In the genomic region with DNA sequence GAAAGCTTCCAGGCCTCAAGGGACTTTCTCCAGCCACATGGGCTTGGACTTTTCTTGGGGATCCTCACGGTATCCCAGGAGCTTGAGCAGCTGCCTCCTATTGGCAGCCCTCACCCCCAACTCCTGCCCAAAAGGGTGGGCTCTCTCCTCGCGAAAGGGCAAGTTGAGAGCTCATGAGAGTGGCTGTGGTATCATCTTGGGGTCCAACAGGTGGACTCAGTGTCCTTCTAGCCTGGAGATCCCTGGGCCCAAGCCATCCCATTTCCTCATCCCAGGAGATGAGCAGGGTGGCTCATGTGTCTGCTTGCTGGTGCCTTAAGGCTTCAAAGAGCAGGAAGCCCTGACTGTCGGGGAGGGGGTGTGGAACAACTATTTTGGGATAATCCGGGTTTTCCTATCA, we compare ENCODE assay signal across 26 cellular contexts. TPM values are rescaled to one million over a fixed set of nuclear protein-coding genes. Genes with fewer than 3 reads are reported as not detected.
"Had no signal": no experiment of that assay in that cellular context is flagged by ENCODE, and none has a peak within 500 bp of the region (broad histone marks: within the 10 kb centered on the region; RNA-seq: fewer than 3 reads in every experiment).

No MANE protein-coding gene starts in this region.

- H3K4me3 Mint-ChIP-seq: activated B cell treated with CpG ODN at 0.5 μM for 24 hours; activated CD8-positive, alpha-beta T cell treated with anti-CD3 and anti-CD28 coated beads for 36 hours; activated naive CD8-positive, alpha-beta T cell treated with anti-CD3 and anti-CD28 coated beads, Interleukin-2, amount 50 U/mL, for 24 hours; activated T-cell treated with anti-CD3 and anti-CD28 coated beads, Interleukin-2, amount 50 U/mL, for 72 hours; brain; T-helper 17 cell had no signal

- FAIRE-seq: TTC549 had no signal

- H3K9me3 Mint-ChIP-seq: activated B cell treated with CpG ODN at 0.5 μM for 24 hours; activated CD8-positive, alpha-beta T cell treated with anti-CD3 and anti-CD28 coated beads for 36 hours; activated naive CD4-positive, alpha-beta T cell treated with anti-CD3 and anti-CD28 coated beads, Interleukin-2, amount 50 U/mL, for 72 hours; activated naive CD8-positive, alpha-beta T cell treated with anti-CD3 and anti-CD28 coated beads, Interleukin-2, amount 50 U/mL, for 24 hours; activated T-cell treated with anti-CD3 and anti-CD28 coated beads, Interleukin-2, amount 50 U/mL, for 72 hours; activated T-helper 2 cell treated with anti-CD3 and anti-CD28 coated beads, Interferon-gamma antibody, Interleukin-2, Interleukin-4, amounts not matched to agents 10 μg/mL and 5 μg/mL and 100 μg/mL, durations not matched to agents 14 hours and 24 hours and 36 hours had no signal

- H3K36me3 Mint-ChIP-seq: activated naive CD4-positive, alpha-beta T cell treated with anti-CD3 and anti-CD28 coated beads, Interleukin-2, amount 50 U/mL, for 72 hours; brain had no signal

- H3K27ac ChIP-seq: ascending aorta, Peyer's patch, RWPE1 had no signal

- H3K27ac Mint-ChIP-seq: activated B cell treated with CpG ODN at 0.5 μM for 24 hours; activated CD8-positive, alpha-beta T cell treated with anti-CD3 and anti-CD28 coated beads for 36 hours; activated naive CD4-positive, alpha-beta T cell treated with anti-CD3 and anti-CD28 coated beads, Interleukin-2, amount 50 U/mL, for 72 hours; activated naive CD8-positive, alpha-beta T cell treated with anti-CD3 and anti-CD28 coated beads, Interleukin-2, amount 50 U/mL, for 24 hours; activated T-cell treated with anti-CD3 and anti-CD28 coated beads, Interleukin-2, amount 50 U/mL, for 72 hours; activated T-helper 2 cell treated with anti-CD3 and anti-CD28 coated beads, Interferon-gamma antibody, Interleukin-2, Interleukin-4, amounts not matched to agents 10 μg/mL and 5 μg/mL and 100 μg/mL, durations not matched to agents 14 hours and 24 hours and 36 hours; brain; T-helper 17 cell had no signal

- H3K9me3 ChIP-seq: ascending aorta, MG63, Peyer's patch had no signal

- H3K4me1 ChIP-seq: ascending aorta, Peyer's patch had no signal

- DNase-seq: activated B cell treated with CpG ODN at 0.5 μM for 24 hours; activated CD8-positive, alpha-beta memory T cell treated with anti-CD3 and anti-CD28 coated beads, Interleukin-2, amount 50 U/mL, for 4 hours; activated CD8-positive, alpha-beta T cell treated with anti-CD3 and anti-CD28 coated beads for 36 hours; activated naive CD4-positive, alpha-beta T cell; activated naive CD8-positive, alpha-beta T cell treated with anti-CD3 and anti-CD28 coated beads, Interleukin-2, amount 50 U/mL, for 24 hours; activated T-cell treated with anti-CD3 and anti-CD28 coated beads, Interleukin-2, amount 50 U/mL, for 72 hours; amniotic stem cell; MG63; MV-4-11; NCI-H1092 treated with DMSO at 0.1 percent for 48 hours; NCI-H1417 treated with DMSO at 0.1 percent for 48 hours; NCI-H187; NCI-H2081 treated with DMSO at 0.1 percent for 48 hours; NCI-H446; NCI-H524; SHP77 treated with DMSO at 0.1 percent for 48 hours; T-helper 17 cell; T-helper 9 cell had no signal

- H3K27me3 ChIP-seq: ascending aorta, MG63, Peyer's patch had no signal

- H3K36me3 ChIP-seq: ascending aorta, MG63, Peyer's patch had no signal

- H3K4me1 Mint-ChIP-seq: activated naive CD8-positive, alpha-beta T cell treated with anti-CD3 and anti-CD28 coated beads, Interleukin-2, amount 50 U/mL, for 24 hours; T-helper 17 cell had no signal

- ATAC-seq: activated CD8-positive, alpha-beta T cell treated with anti-CD3 and anti-CD28 coated beads for 36 hours; activated naive CD4-positive, alpha-beta T cell treated with anti-CD3 and anti-CD28 coated beads, Interleukin-2, amount 50 U/mL, for 72 hours; activated naive CD8-positive, alpha-beta T cell treated with anti-CD3 and anti-CD28 coated beads, Interleukin-2, amount 50 U/mL, for 24 hours; activated T-cell treated with anti-CD3 and anti-CD28 coated beads, Interleukin-2, amount 50 U/mL, for 72 hours; T-helper 17 cell had no signal

- H3K4me3 ChIP-seq: ascending aorta, MG63, Peyer's patch had no signal

RNA-seq across cellular contexts. Expression of gene TBX4, which starts 17.7 kb away (rescaled TPM):
- total RNA-seq: activated B cell treated with CpG ODN at 0.5 μM for 24 hours; activated CD8-positive, alpha-beta T cell treated with anti-CD3 and anti-CD28 coated beads for 36 hours; activated naive CD4-positive, alpha-beta T cell treated with anti-CD3 and anti-CD28 coated beads, Interleukin-2, amount 50 U/mL, for 72 hours; activated T-cell treated with anti-CD3 and anti-CD28 coated beads, Interleukin-2, amount 50 U/mL, for 72 hours; activated T-helper 2 cell treated with anti-CD3 and anti-CD28 coated beads, Interferon-gamma antibody, Interleukin-2, Interleukin-4, amounts not matched to agents 10 μg/mL and 5 μg/mL and 100 μg/mL, durations not matched to agents 14 hours and 24 hours and 36 hours; ascending aorta; Peyer's patch; SK-MEL-5; T-helper 17 cell had no signal
